24 cellular contexts compared by ENCODE assay signal in the genomic region with DNA sequence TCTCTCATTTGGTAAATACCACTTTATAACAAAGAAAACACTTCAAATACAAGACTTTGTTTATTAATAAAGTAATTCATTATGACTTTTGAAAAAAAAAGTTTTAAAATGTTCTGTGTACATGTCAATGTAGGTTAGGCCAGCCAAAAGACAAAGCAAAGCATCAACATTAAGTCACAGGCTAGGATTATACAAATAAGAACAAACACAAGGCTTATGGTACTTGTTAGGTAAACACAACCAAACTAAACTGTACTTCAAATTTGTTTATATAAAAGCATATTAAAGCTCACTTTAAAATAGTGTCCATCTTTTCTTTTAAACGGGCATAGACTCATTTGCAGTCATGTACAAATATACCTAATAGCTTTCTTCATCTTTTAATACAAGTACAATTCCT.
DNase-seq lines count a peak whose midpoint lies in the region; ATAC-seq and TF ChIP-seq lines count a peak whose summit lies in the region.
"Had no signal": no experiment of that assay in that cellular context is flagged by ENCODE, and none has a peak within 500 bp of the region (broad histone marks: within the 10 kb centered on the region; RNA-seq: fewer than 3 reads in every experiment).

No MANE protein-coding gene starts in this region.

- in situ Hi-C loops in mammary epithelial cell (cut with MboI; ENCODE audit: low sequenced_read_pairs in 2 of 2), result no loop called here

- H3K9me3 ChIP-seq in mammary epithelial cell (replicated peaks; ENCODE audit: insufficient read depth, low read length), result no peaks in the 10 kb centered on the region
- H3K9me3 ChIP-seq: BE2C had no signal

- DNase-seq in mammary epithelial cell, result no peak
- DNase-seq in MCF 10A (ENCODE audit: unreplicated experiment), result no peak
- peak; percentile 77 for DNase-seq in LNCaP clone FGC (ENCODE audit: low read depth)
- peak; percentile 60 for DNase-seq in NCI-H526 treated with DMSO at 0.1 percent for 48 hours (lab: John Stamatoyannopoulos, UW)
- DNase-seq in NCI-H226, result no peak
- DNase-seq in DMS153 treated with DMSO at 0.1 percent for 48 hours (lab: John Stamatoyannopoulos, UW; ENCODE audit: unreplicated experiment), result no peak
- no peak for DNase-seq in activated naive CD4-positive, alpha-beta T cell treated with anti-CD3 and anti-CD28 coated beads, Interleukin-2, amount 50 U/mL, for 72 hours (ENCODE audit: low spot score in 2 of 2)
- DNase-seq: 8988T; ACHN; BE2C; C1 segment of cervical spinal cord; CD4-positive, alpha-beta memory T cell; CD4-positive, CD25-positive, alpha-beta regulatory T cell; CD8-positive, alpha-beta memory T cell; COR-L47; DMS53; DMS79; DND-41; EL; GDM1 had no signal

- H3K27ac Mint-ChIP-seq in MCF 10A (ENCODE audit: low read depth, unreplicated experiment), result no peak overlapping the region
- H3K27ac Mint-ChIP-seq in activated naive CD4-positive, alpha-beta T cell treated with anti-CD3 and anti-CD28 coated beads, Interleukin-2, amount 50 U/mL, for 72 hours, result no peak overlapping the region
- H3K27ac Mint-ChIP-seq: CD14-positive monocyte; CD4-positive, CD25-positive, alpha-beta regulatory T cell had no signal

- intact Hi-C loops in mammary epithelial cell (cut with micrococcal nuclease) (no loop called here), MCF 10A (cut with micrococcal nuclease) (no loop called here)

- POLR2A ChIA-PET in MCF 10A (lab: Yijun Ruan, JAX), result no interaction called here

- H2AFZ ChIP-seq in mammary epithelial cell (ENCODE audit: low read depth, low read length), result no peak overlapping the region

- no peaks in the 10 kb centered on the region for H3K4me1 Mint-ChIP-seq in MCF 10A (ENCODE audit: insufficient read depth, unreplicated experiment)
- H3K4me1 Mint-ChIP-seq: CD4-positive, alpha-beta memory T cell; CD4-positive, CD25-positive, alpha-beta regulatory T cell had no signal

- no peak for ATAC-seq in activated naive CD4-positive, alpha-beta T cell treated with anti-CD3 and anti-CD28 coated beads, Interleukin-2, amount 50 U/mL, for 72 hours
- ATAC-seq: GM12878 had no signal

- H4K20me1 ChIP-seq in mammary epithelial cell (ENCODE audit: insufficient read depth, low read length), result no peaks in the 10 kb centered on the region
- H4K20me1 ChIP-seq: BLaER1 had no signal

- H3K4me3 ChIP-seq in mammary epithelial cell (replicated peaks in 1 of 3; ENCODE audit: insufficient read depth in 1 of 3, low read depth in 2 of 3, low read length in 3 of 3), result no peak overlapping the region
- H3K4me3 ChIP-seq in LNCaP clone FGC (ENCODE audit: low read depth, low read length), result no peak overlapping the region
- H3K4me3 ChIP-seq: BLaER1, GM12878 had no signal

- no peak overlapping the region for H3K4me2 ChIP-seq in mammary epithelial cell (ENCODE audit: insufficient read depth, low read depth, low read length)
- H3K4me2 ChIP-seq: BLaER1 had no signal

- no peak overlapping the region for H3K4me3 Mint-ChIP-seq in MCF 10A (ENCODE audit: unreplicated experiment)
- H3K4me3 Mint-ChIP-seq: CD14-positive monocyte; CD4-positive, alpha-beta memory T cell; CD4-positive, CD25-positive, alpha-beta regulatory T cell; CD8-positive, alpha-beta memory T cell had no signal

- WGBS in mammary epithelial cell (ENCODE audit: low coverage, missing lambda C conversion rate), result 91% methylated on average over 1 of the region's 1 CpG

- dilution Hi-C loops in mammary epithelial cell (cut with HindIII; ENCODE audit: low sequenced_read_pairs), result no loop called here

- H3K27me3 ChIP-seq in mammary epithelial cell (ENCODE audit: insufficient read depth, low read length), result no peaks in the 10 kb centered on the region
- H3K27me3 ChIP-seq: BE2C, BLaER1 had no signal

- peaks cover 14% of the 10 kb centered on the region for H3K36me3 Mint-ChIP-seq in MCF 10A (ENCODE audit: insufficient read depth, unreplicated experiment)
- H3K36me3 Mint-ChIP-seq in activated naive CD4-positive, alpha-beta T cell treated with anti-CD3 and anti-CD28 coated beads, Interleukin-2, amount 50 U/mL, for 72 hours, result no peaks in the 10 kb centered on the region

- H3K36me3 ChIP-seq in mammary epithelial cell (ENCODE audit: insufficient read depth, low read length), result peaks cover 4% of the 10 kb centered on the region
- H3K36me3 ChIP-seq: BE2C had no signal

- no peaks in the 10 kb centered on the region for H3K79me2 ChIP-seq in mammary epithelial cell (ENCODE audit: insufficient read depth, low read length)

- H3K9me3 Mint-ChIP-seq in MCF 10A (ENCODE audit: unreplicated experiment), result no peaks in the 10 kb centered on the region
- no peaks in the 10 kb centered on the region for H3K9me3 Mint-ChIP-seq in activated naive CD4-positive, alpha-beta T cell treated with anti-CD3 and anti-CD28 coated beads, Interleukin-2, amount 50 U/mL, for 72 hours
- H3K9me3 Mint-ChIP-seq: CD4-positive, alpha-beta memory T cell; CD4-positive, CD25-positive, alpha-beta regulatory T cell; CD8-positive, alpha-beta memory T cell had no signal

- CTCF ChIA-PET in mammary epithelial cell (lab: Charles Lee; ENCODE audit: low non-redundant PET), result no interaction called here
- CTCF ChIA-PET in MCF 10A (lab: Yijun Ruan, JAX), result no interaction called here

- no peaks in the 10 kb centered on the region for H3K27me3 Mint-ChIP-seq in MCF 10A (ENCODE audit: insufficient read depth, unreplicated experiment)
- H3K27me3 Mint-ChIP-seq: CD4-positive, alpha-beta memory T cell; CD4-positive, CD25-positive, alpha-beta regulatory T cell; CD8-positive, alpha-beta memory T cell had no signal

- no peaks in the 10 kb centered on the region for H3K4me1 ChIP-seq in mammary epithelial cell (ENCODE audit: insufficient read depth, low read length)
- H3K4me1 ChIP-seq: BE2C, BLaER1 had no signal

- TF ChIP-seq CTCF in mammary epithelial cell (conservative IDR thresholded peaks at IDR 0.05 in 1 of 2, IDR thresholded peaks at IDR 0.05 in 1 of 2; ENCODE audit: extremely low read depth in 1 of 2, insufficient read depth in 1 of 2, low read depth in 1 of 2, low read length in 2 of 2) (no peak), MCF 10A (IDR thresholded peaks at IDR 0.05; ENCODE audit: unreplicated experiment) (no peak), LNCaP clone FGC (IDR thresholded peaks at IDR 0.05; ENCODE audit: control insufficient read depth, extremely low read depth, insufficient read depth) (no peak), VCaP (conservative IDR thresholded peaks at IDR 0.05) (no peak)

- TSS peak; percentile 18 for BruUV-seq in mammary epithelial cell (replicated peaks; lab: Mats Ljungman, UMichigan)
- BruUV-seq in MCF 10A (replicated peaks; lab: Mats Ljungman, UMichigan), result no TSS peak

- H3K27ac ChIP-seq in mammary epithelial cell (ENCODE audit: insufficient read depth, low read depth, low read length) (no peak overlapping the region), VCaP (peak overlapping the region; percentile 52)
- H3K27ac ChIP-seq: BLaER1 had no signal

- H3K9ac ChIP-seq in mammary epithelial cell (ENCODE audit: insufficient read depth, low read length), result no peak overlapping the region
- H3K9ac ChIP-seq: BLaER1 had no signal

Comparison
In these comparisons a context has a peak if more than half of its experiments do, and no peak if none do; other contexts are left out.
1. DNase-seq: peak in LNCaP clone FGC (single experiment) and NCI-H526 treated with DMSO at 0.1 percent for 48 hours (single experiment); none in mammary epithelial cell (single experiment), MCF 10A (single experiment), NCI-H226 (single experiment), DMS153 treated with DMSO at 0.1 percent for 48 hours (single experiment) and activated naive CD4-positive, alpha-beta T cell treated with anti-CD3 and anti-CD28 coated beads, Interleukin-2, amount 50 U/mL, for 72 hours (0 of 2).